9 cellular contexts compared by ENCODE assay signal in the genomic region with DNA sequence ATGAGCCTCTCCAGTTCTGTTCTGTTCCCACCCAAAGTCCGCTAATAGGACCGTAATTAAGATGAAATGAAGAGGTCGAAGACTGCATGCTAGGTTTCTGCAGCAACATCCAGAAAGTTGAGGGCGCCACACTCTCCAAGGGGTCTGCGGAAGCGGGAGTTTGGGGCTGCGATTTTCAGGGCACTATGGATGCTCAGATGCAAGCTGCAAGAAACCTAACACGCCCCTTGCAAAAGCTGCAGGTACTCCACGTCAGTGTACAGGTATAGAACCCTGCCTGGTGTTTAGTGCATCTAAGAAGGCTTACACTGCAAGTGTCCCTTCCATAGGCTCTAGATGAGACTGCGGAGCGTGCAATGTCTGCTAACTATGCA.
DNase-seq lines count a peak whose midpoint lies in the region; FAIRE-seq and TF ChIP-seq lines count a peak whose summit lies in the region.
"Had no signal": no experiment of that assay in that cellular context is flagged by ENCODE, and none has a peak within 500 bp of the region (broad histone marks: within the 10 kb centered on the region; RNA-seq: fewer than 3 reads in every experiment).

No MANE protein-coding gene starts in this region.

- H3K23me2 ChIP-seq in H1 (ENCODE audit: low read depth, low read length), result peaks cover 4% of the 10 kb centered on the region; the same call in 1 of the 2 replicates

- no peak overlapping the region for H2AK5ac ChIP-seq in H1 (ENCODE audit: low read depth, low read length)
- no peak overlapping the region for H2AK5ac ChIP-seq in trophoblast cell (ENCODE audit: low read length)

- H3K27me3 ChIP-seq in HUES6 (ENCODE audit: control insufficient read depth, insufficient read depth, low read length), result peaks cover 77% of the 10 kb centered on the region
- H3K27me3 ChIP-seq in H1 (replicated peaks in 1 of 4; ENCODE audit: control insufficient read depth in 3 of 4, extremely low read depth in 1 of 4, insufficient read depth in 3 of 4, low read length in 3 of 4), result peaks cover 34 to 61% (median 48%) of the 10 kb centered on the region in 4 experiments
- no peaks in the 10 kb centered on the region for H3K27me3 ChIP-seq in trophoblast cell (ENCODE audit: insufficient read depth, low read length)

- TF ChIP-seq RAD21 in H1 (IDR thresholded peaks at IDR 0.05 in 1 of 2, conservative IDR thresholded peaks at IDR 0.05 in 1 of 2; ENCODE audit: low read depth in 2 of 2, low read length in 2 of 2), result no peak

- CTCF ChIA-PET in H1 (lab: Charles Lee; ENCODE audit: partially characterized antibody), result interaction anchor here (0.7 kb wide), 1 partner anchor 128 kb away, joined by 4 read pairs; no protein-coding TSS in a partner anchor

- 9% methylated on average over 6 of the region's 11 CpGs; no CpG with 5 or more reads in 1 of the 2 experiments for WGBS in H1 (ENCODE audit: extremely low coverage in 1 of 2, insufficient coverage in 1 of 2, insufficient read length in 1 of 2, insufficient replicate concordance in 2 of 2, low coverage in 1 of 2, low lambda C conversion rate in 2 of 2, missing lambda C conversion rate in 1 of 2), 2 experiments
- WGBS in trophoblast cell (ENCODE audit: extremely low coverage, insufficient coverage, insufficient read length), result no CpG with 5 or more reads among the region's 11 CpGs

- H3K9ac ChIP-seq in HUES6 (ENCODE audit: low read length) (peak overlapping the region; percentile 22), H1 (replicated peaks in 1 of 4; ENCODE audit: extremely low read depth in 1 of 4, low read depth in 3 of 4, low read length in 3 of 4) (no peak overlapping the region), trophoblast cell (ENCODE audit: low read length) (no peak overlapping the region)

- H3K27ac Mint-ChIP-seq in T-helper 2 cell treated with Interferon-gamma antibody and Interleukin-4, amounts not matched to agents 5 μg/mL and 100 μg/mL, for 36 hours, result no peak overlapping the region

- H3K4me3 ChIP-seq in HUES6 (ENCODE audit: low read depth, low read length) (peak overlapping the region; percentile 63), H1 (ENCODE audit: extremely low read depth in 1 of 4, insufficient read depth in 2 of 4, low read depth in 3 of 4, low read length in 4 of 4) (peak overlapping the region; percentile 21 to 61 (median 28); a peak in 7 of 8 replicates), trophoblast cell (ENCODE audit: low read depth, low read length) (peak overlapping the region; percentile 78)

- H3K27ac ChIP-seq in HUES6 (ENCODE audit: low read depth, low read length) (no peak overlapping the region), H1 (ENCODE audit: low read depth, low read length) (no peak overlapping the region), trophoblast cell (ENCODE audit: low read depth, low read length) (no peak overlapping the region)

- H2AFZ ChIP-seq in H1 (ENCODE audit: low read length) (no peak overlapping the region), trophoblast cell (ENCODE audit: insufficient read depth, low read length, poor library complexity) (no peak overlapping the region)

- no peak for FAIRE-seq in H1 (lab: Jason Lieb, UNC)

- TF ChIP-seq CTCF in H1 (IDR thresholded peaks at IDR 0.05; ENCODE audit: control extremely low read depth in 1 of 3, insufficient read depth in 1 of 3, low read depth in 1 of 3, low read length in 3 of 3), result no peak

- H3K9me3 ChIP-seq in HUES6 (ENCODE audit: control insufficient read depth, insufficient read depth, low read depth, low read length), result no peaks in the 10 kb centered on the region
- no peaks in the 10 kb centered on the region for H3K9me3 ChIP-seq in H1 (ENCODE audit: insufficient read depth in 2 of 2, low read depth in 1 of 2, low read length in 1 of 2)
- no peaks in the 10 kb centered on the region for H3K9me3 ChIP-seq in trophoblast cell (ENCODE audit: insufficient read depth, low read depth, low read length)

- H3K79me1 ChIP-seq in H1 (ENCODE audit: low read depth, low read length) (no peaks in the 10 kb centered on the region), trophoblast cell (ENCODE audit: low read length) (peaks cover 4% of the 10 kb centered on the region)

- peak overlapping the region; percentile 71 for H3K4me3 Mint-ChIP-seq in T-helper 2 cell treated with Interferon-gamma antibody and Interleukin-4, amounts not matched to agents 5 μg/mL and 100 μg/mL, for 36 hours

- no peaks in the 10 kb centered on the region for H3K9me3 Mint-ChIP-seq in T-helper 2 cell treated with Interferon-gamma antibody and Interleukin-4, amounts not matched to agents 5 μg/mL and 100 μg/mL, for 36 hours

- H2BK5ac ChIP-seq in H1 (ENCODE audit: low read depth, low read length), result no peak overlapping the region
- no peak overlapping the region for H2BK5ac ChIP-seq in trophoblast cell (ENCODE audit: low read depth, low read length, poor library complexity)

- no peak for TF ChIP-seq POLR2A in H1 (IDR thresholded peaks at IDR 0.05; ENCODE audit: control extremely low read depth in 1 of 2, low read depth in 2 of 2, low read length in 2 of 2)

- H3K4ac ChIP-seq in H1 (replicated peaks; ENCODE audit: insufficient read length, low read depth, low read length), result no peak overlapping the region
- H3K4ac ChIP-seq in trophoblast cell (ENCODE audit: low read depth, low read length), result no peak overlapping the region

- no peak overlapping the region for H3K56ac ChIP-seq in H1 (replicated peaks; ENCODE audit: insufficient read length, low read depth, low read length)

- H2BK12ac ChIP-seq in H1 (ENCODE audit: low read depth, low read length), result no peak overlapping the region
- H2BK12ac ChIP-seq in trophoblast cell (ENCODE audit: low read length), result no peak overlapping the region

- no peak for DNase-seq in T-helper 2 cell treated with Interferon-gamma antibody and Interleukin-4, amounts not matched to agents 5 μg/mL and 100 μg/mL, for 36 hours (ENCODE audit: low spot score)
- no peak for DNase-seq in T-helper 2 cell
- DNase-seq in H1 (ENCODE audit: low read depth in 1 of 2, low spot score in 2 of 2), result no peak
- no peak for DNase-seq in trophoblast cell
- no peak for DNase-seq in kidney tubule cell (ENCODE audit: low spot score)
- DNase-seq in NCI-H524 treated with DMSO at 0.1 percent for 48 hours (lab: John Stamatoyannopoulos, UW), result no peak
- DNase-seq in Kasumi-1 (lab: John Stamatoyannopoulos, UW), result no peak
- DNase-seq: NCI-H1105 had no signal

- H3K79me2 ChIP-seq in H1 (ENCODE audit: control insufficient read depth in 1 of 2, insufficient read depth in 2 of 2, low read length in 2 of 2), result no peaks in the 10 kb centered on the region
- H3K79me2 ChIP-seq in trophoblast cell (ENCODE audit: control insufficient read depth, insufficient read depth, low read length, poor library complexity), result peaks cover 2% of the 10 kb centered on the region

- H3K4me1 ChIP-seq in HUES6 (ENCODE audit: control insufficient read depth, insufficient read depth, low read length), result peaks cover 11% of the 10 kb centered on the region; the same call in 1 of the 2 replicates
- H3K4me1 ChIP-seq in H1 (replicated peaks in 1 of 4; ENCODE audit: control insufficient read depth in 3 of 4, insufficient read depth in 4 of 4, low read length in 3 of 4), result peaks cover 0 to 9% (median 0%) of the 10 kb centered on the region in 4 experiments; a peak in 6 of 7 replicates
- H3K4me1 ChIP-seq in trophoblast cell (ENCODE audit: control insufficient read depth in 1 of 2, insufficient read depth in 2 of 2, low read length in 2 of 2), result peaks cover 2 to 5% of the 10 kb centered on the region in 2 experiments

- H3K4me1 Mint-ChIP-seq in T-helper 2 cell treated with Interferon-gamma antibody and Interleukin-4, amounts not matched to agents 5 μg/mL and 100 μg/mL, for 36 hours (ENCODE audit: low read depth), result peaks cover 2% of the 10 kb centered on the region

- peaks cover 61% of the 10 kb centered on the region for H3K27me3 Mint-ChIP-seq in T-helper 2 cell treated with Interferon-gamma antibody and Interleukin-4, amounts not matched to agents 5 μg/mL and 100 μg/mL, for 36 hours (ENCODE audit: low read depth)

- H3K36me3 ChIP-seq in HUES6 (ENCODE audit: control insufficient read depth, insufficient read depth, low read length) (no peaks in the 10 kb centered on the region), H1 (ENCODE audit: control insufficient read depth in 2 of 4, insufficient read depth in 4 of 4, low read length in 3 of 4) (no peaks in the 10 kb centered on the region), trophoblast cell (ENCODE audit: control insufficient read depth in 1 of 2, insufficient read depth in 2 of 2, low read length in 2 of 2) (peaks cover 0 to 2% of the 10 kb centered on the region in 2 experiments)

- POLR2A ChIA-PET in H1 (lab: Charles Lee; ENCODE audit: partially characterized antibody), result interaction anchor here (1.8 kb wide), 1 partner anchor 16 kb away, joined by 5 read pairs; no protein-coding TSS in a partner anchor

- no peak overlapping the region for H4K12ac ChIP-seq in trophoblast cell (ENCODE audit: low read depth, low read length)

- H3K23ac ChIP-seq in H1 (ENCODE audit: insufficient read length), result no peak overlapping the region
- no peak overlapping the region for H3K23ac ChIP-seq in trophoblast cell (ENCODE audit: low read length)

- H2BK120ac ChIP-seq in H1 (replicated peaks; ENCODE audit: low read depth, low read length) (no peak overlapping the region), trophoblast cell (ENCODE audit: insufficient read depth, low read length, poor library complexity) (no peak overlapping the region)

- H4K5ac ChIP-seq in H1 (ENCODE audit: insufficient read length, low read depth, low read length), result no peak overlapping the region

- H4K20me1 ChIP-seq in H1 (replicated peaks in 1 of 2; ENCODE audit: control insufficient read depth in 1 of 2, insufficient read depth in 2 of 2, low read length in 2 of 2), result peaks cover 0 to 3% of the 10 kb centered on the region in 2 experiments

- no peak overlapping the region for H3K14ac ChIP-seq in H1 (ENCODE audit: insufficient read length)
- H3K14ac ChIP-seq in trophoblast cell (ENCODE audit: low read length), result no peak overlapping the region

- H3K4me2 ChIP-seq in H1 (ENCODE audit: insufficient read depth in 1 of 2, low read depth in 2 of 2, low read length in 2 of 2) (peak overlapping the region; percentile 80 to 83), trophoblast cell (ENCODE audit: low read length) (peak overlapping the region; percentile 80)

- no peaks in the 10 kb centered on the region for H3K36me3 Mint-ChIP-seq in T-helper 2 cell treated with Interferon-gamma antibody and Interleukin-4, amounts not matched to agents 5 μg/mL and 100 μg/mL, for 36 hours (ENCODE audit: low read depth)

- no peak overlapping the region for H4K91ac ChIP-seq in H1 (replicated peaks; ENCODE audit: insufficient read length, low read length)
- H4K91ac ChIP-seq in trophoblast cell (ENCODE audit: low read depth, low read length), result no peak overlapping the region

- no peak overlapping the region for H3K18ac ChIP-seq in H1 (ENCODE audit: extremely low read depth, low read length)
- no peak overlapping the region for H3K18ac ChIP-seq in trophoblast cell (ENCODE audit: low read length)

- no peak overlapping the region for H2BK20ac ChIP-seq in H1 (ENCODE audit: low read length)

- H4K8ac ChIP-seq in H1 (ENCODE audit: extremely low read depth, insufficient read depth, low read length), result no peak overlapping the region
- no peak overlapping the region for H4K8ac ChIP-seq in trophoblast cell (ENCODE audit: low read depth, low read length)

- H2BK15ac ChIP-seq in H1 (ENCODE audit: low read length), result no peak overlapping the region

- no peak for TF ChIP-seq EP300 in H1 (IDR thresholded peaks at IDR 0.05; ENCODE audit: borderline replicate concordance in 1 of 2, low read depth in 2 of 2, low read length in 2 of 2)

Comparison
In these comparisons a context has a peak if more than half of its experiments do, and no peak if none do; other contexts are left out.
1. H3K4me3 ChIP-seq: peak in every context shown above with its lines; median percentile 78 in trophoblast cell; 63 in HUES6; 28 in H1.